1 cellular context compared by ENCODE assay signal in genomic region chr1:37514350-37515184, GRCh38.
TF ChIP-seq lines count a peak whose summit lies in the region.

Gene MEAF6 (minus strand): TSS chr1:37514766. CDS start chr1:37514746, 20 bp downstream.

TF ChIP-seq in K562, 482 proteins besides CTCF, POLR2A, EP300 and RAD21 (continued from another document and continues in another):
- no peak for TF ChIP-seq BCLAF1 (IDR thresholded peaks at IDR 0.05; ENCODE audit: borderline replicate concordance in 1 of 2, control insufficient read depth in 1 of 2, low read depth in 2 of 2, low read length in 1 of 2)
- TF ChIP-seq ARHGAP35 (IDR thresholded peaks at IDR 0.05; ENCODE audit: partially characterized antibody) = no peak
- TF ChIP-seq CBFA2T3 (IDR thresholded peaks at IDR 0.05) = no peak
- TF ChIP-seq PURB (CRISPR knock-in tag; IDR thresholded peaks at IDR 0.05; ENCODE audit: low read depth) = no peak
- TF ChIP-seq ZNF609 (CRISPR knock-in tag; IDR thresholded peaks at IDR 0.05; ENCODE audit: borderline replicate concordance) = peak; percentile 76; the same call in 1 of the 2 replicates
- peak; percentile 37; the same call in 1 of the 2 replicates for TF ChIP-seq ZNF165 (CRISPR knock-in tag; IDR thresholded peaks at IDR 0.05; ENCODE audit: borderline replicate concordance)
- TF ChIP-seq E2F8 (IDR thresholded peaks at IDR 0.05; ENCODE audit: low read depth, partially characterized antibody) = no peak
- 0 out of 2 replicates have a peak, but pooled peaks have one; percentile 16 for TF ChIP-seq TCF3 (CRISPR knock-in tag; IDR thresholded peaks at IDR 0.05)
- peak; percentile 14; the same call in 1 of the 2 replicates for TF ChIP-seq BRD4 (IDR thresholded peaks at IDR 0.05)
- no peak for TF ChIP-seq SREBF1 (IDR thresholded peaks at IDR 0.05; ENCODE audit: borderline replicate concordance, low read depth, low read length)
- TF ChIP-seq CBFA2T2 (conservative IDR thresholded peaks at IDR 0.05) = no peak
- peak in 1 of 2 experiments; percentile 90; a peak in 2 of 4 replicates for TF ChIP-seq MLLT1 (IDR thresholded peaks at IDR 0.05)
- peak; percentile 91 for TF ChIP-seq POLR2B (IDR thresholded peaks at IDR 0.05; ENCODE audit: low read depth, partially characterized antibody)
- TF ChIP-seq JUN (IDR thresholded peaks at IDR 0.05; ENCODE audit: borderline replicate concordance, low read depth, low read length) = no peak; the same call in 1 of the 2 replicates
- TF ChIP-seq JUN (CRISPR knock-in tag; IDR thresholded peaks at IDR 0.05; ENCODE audit: borderline replicate concordance) = no peak
- no peak for TF ChIP-seq RNF219 (CRISPR knock-in tag; IDR thresholded peaks at IDR 0.05)
- TF ChIP-seq CREB1 (IDR thresholded peaks at IDR 0.05) = no peak
- TF ChIP-seq CREB1 (CRISPR knock-in tag; IDR thresholded peaks at IDR 0.05) = peak; percentile 56; the same call in 1 of the 2 replicates
- no peak for TF ChIP-seq RREB1 (CRISPR knock-in tag; IDR thresholded peaks at IDR 0.05)
- TF ChIP-seq ZNF584 (CRISPR knock-in tag; IDR thresholded peaks at IDR 0.05; ENCODE audit: low read depth) = no peak
- TF ChIP-seq ZFX (CRISPR knock-in tag; IDR thresholded peaks at IDR 0.05) = peak; percentile 87
- TF ChIP-seq ZNF699 (CRISPR knock-in tag; IDR thresholded peaks at IDR 0.05; ENCODE audit: insufficient replicate concordance) = no peak
- no peak for TF ChIP-seq ATF3 (IDR thresholded peaks at IDR 0.05)
- TF ChIP-seq ATF3 (CRISPR knock-in tag; conservative IDR thresholded peaks at IDR 0.05) = peak; percentile 18; the same call in 1 of the 2 replicates
- TF ChIP-seq FOXA3 (CRISPR knock-in tag; conservative IDR thresholded peaks at IDR 0.05 in 1 of 2, IDR thresholded peaks at IDR 0.05 in 1 of 2) = no peak
- TF ChIP-seq HBP1 (CRISPR knock-in tag; IDR thresholded peaks at IDR 0.05) = no peak
